Comparison of ENCODE assay signal across 7 cellular contexts in genomic region chr15:89086390-89086789, GRCh38. TPM values are rescaled to one million over a fixed set of nuclear protein-coding genes. Genes with fewer than 3 reads are reported as not detected.
A peak's percentile ranks its signal among the peaks of the same experiment; 100 is the strongest.
DNase-seq lines count a peak whose midpoint lies in the region; ATAC-seq, FAIRE-seq and TF ChIP-seq lines count a peak whose summit lies in the region.
"Not testable (repeated sequence)": the region's sequence is repeated elsewhere in the genome, so short reads cannot be mapped to it uniquely, and the experiment has no call there.

No MANE protein-coding gene starts in this region.

- H3K9ac ChIP-seq in SK-N-SH; K562 (ENCODE audit: insufficient read depth in 1 of 2, low read depth in 2 of 2, low read length in 2 of 2); rectal smooth muscle tissue (ENCODE audit: low read length): not testable (repeated sequence)

- not testable (repeated sequence) for BruUV-seq in K562 (replicated peaks; lab: Mats Ljungman, UMichigan)

- H3K79me2 ChIP-seq in ACC112 (ENCODE audit: control insufficient read depth, insufficient read depth, low read length, unreplicated experiment) (peaks cover 24% of the 10 kb centered on the region), SK-N-SH (ENCODE audit: insufficient read depth) (peaks cover 24% of the 10 kb centered on the region), K562 (ENCODE audit: control insufficient read depth, insufficient read depth, low read length) (peaks cover 37% of the 10 kb centered on the region)

- POLR2A ChIA-PET in SK-N-SH (lab: Yijun Ruan, JAX) = not testable (repeated sequence)
- POLR2A ChIA-PET in K562 (lab: Yijun Ruan, JAX) = interaction anchor here (1.1 to 5.9 kb wide), 3 partner anchors 11 to 82 kb away, joined by 3 to 62 read pairs (median 5); no protein-coding TSS in a partner anchor

- TF ChIP-seq CTCF in SK-N-SH (IDR thresholded peaks at IDR 0.05); K562 (IDR thresholded peaks at IDR 0.05 in 2 of 3, conservative IDR thresholded peaks at IDR 0.05 in 1 of 3; ENCODE audit: insufficient read depth in 2 of 3, low read depth in 1 of 3, low read length in 3 of 3); heart left ventricle (IDR thresholded peaks at IDR 0.05); thoracic aorta (IDR thresholded peaks at IDR 0.05): not testable (repeated sequence)

- not testable (repeated sequence) for DNase-seq in SK-N-SH; K562 (ENCODE audit: extremely low read depth in 1 of 4, low spot score in 3 of 4); heart left ventricle; thoracic aorta (ENCODE audit: low spot score)

- H3K9me3 ChIP-seq in SK-N-SH; K562 (replicated peaks; ENCODE audit: control insufficient read depth, insufficient read depth, low read depth, low read length); heart left ventricle; muscle layer of duodenum (ENCODE audit: control insufficient read depth in 1 of 2, low read length in 2 of 2); thoracic aorta: not testable (repeated sequence)

- H3K9me1 ChIP-seq in K562 (ENCODE audit: control insufficient read depth, insufficient read depth, low read length) = not testable (repeated sequence)

- H3K27ac ChIP-seq in ACC112 (ENCODE audit: low read depth, low read length) = peak overlapping the region; percentile 96; the same call in 1 of the 2 replicates
- H3K27ac ChIP-seq in SK-N-SH (ENCODE audit: low read depth in 2 of 2, low read length in 1 of 2) = peak overlapping the region; percentile 97 to 98; a peak in 3 of 4 replicates
- H3K27ac ChIP-seq in K562 (ENCODE audit: extremely low read depth, low read depth, low read length) = not testable (repeated sequence)
- peak overlapping the region in 8 of 12 donors; percentile 90 to 98 (median 94) for H3K27ac ChIP-seq in heart left ventricle
- H3K27ac ChIP-seq in muscle layer of duodenum (ENCODE audit: low read length) = peak overlapping the region; percentile 89
- H3K27ac ChIP-seq in rectal smooth muscle tissue (ENCODE audit: low read depth, low read length) = peak overlapping the region; percentile 94
- peak overlapping the region; percentile 96 to 100 for H3K27ac ChIP-seq in thoracic aorta

- CTCF ChIA-PET in SK-N-SH (lab: Yijun Ruan, JAX) (interaction anchor here (0.5 to 3.2 kb wide), 5 partner anchors 9 to 121 kb away, joined by 3 to 22 read pairs (median 3); no protein-coding TSS in a partner anchor), K562 (lab: Yijun Ruan, JAX; ENCODE audit: low intra/inter-chr PET ratio) (interaction anchor here (0.6 kb wide), 1 partner anchor 262 kb away, joined by 3 read pairs; no protein-coding TSS in a partner anchor)

- not testable (repeated sequence) for FAIRE-seq in K562 (lab: Jason Lieb, UNC)

- WGBS in SK-N-SH (ENCODE audit: low lambda C conversion rate) = 98% methylated on average over 5 of the region's 5 CpGs
- 96% methylated on average over 5 of the region's 5 CpGs for WGBS in K562 (ENCODE audit: insufficient coverage, low coverage, missing lambda C conversion rate)
- 94 to 99% (median 98%) methylated on average over 5 of the region's 5 CpGs for WGBS in heart left ventricle, 4 donors

- TF ChIP-seq EP300 in SK-N-SH (IDR thresholded peaks at IDR 0.05; ENCODE audit: borderline replicate concordance in 1 of 2, low read depth in 1 of 2, low read length in 1 of 2); K562 (IDR thresholded peaks at IDR 0.05; ENCODE audit: low read length): not testable (repeated sequence)

- H4K20me1 ChIP-seq in SK-N-SH (ENCODE audit: insufficient read depth); K562 (replicated peaks; ENCODE audit: control insufficient read depth, insufficient read depth, low read length): not testable (repeated sequence)

- in situ Hi-C loops in K562 (cut with MboI) = not testable (repeated sequence)

- not testable (repeated sequence) for H3K36me3 ChIP-seq in ACC112 (ENCODE audit: insufficient read depth, low read length); SK-N-SH (replicated peaks in 1 of 2; ENCODE audit: control insufficient read depth in 1 of 2, insufficient read depth in 2 of 2, low read length in 1 of 2); K562 (ENCODE audit: control insufficient read depth, insufficient read depth, low read length); heart left ventricle; muscle layer of duodenum (ENCODE audit: control insufficient read depth in 1 of 2, insufficient read depth in 2 of 2, low read length in 2 of 2); rectal smooth muscle tissue (ENCODE audit: control insufficient read depth, insufficient read depth, low read length); thoracic aorta

- not testable (repeated sequence) for H3K27me3 ChIP-seq in ACC112 (ENCODE audit: insufficient read depth, low read length); SK-N-SH (ENCODE audit: insufficient read depth); K562 (ENCODE audit: control insufficient read depth in 2 of 2, insufficient read depth in 2 of 2, low read length in 2 of 2); heart left ventricle; muscle layer of duodenum (ENCODE audit: low read depth, low read length); rectal smooth muscle tissue (ENCODE audit: control insufficient read depth, insufficient read depth, low read length); thoracic aorta (replicated peaks; ENCODE audit: insufficient read depth)

- not testable (repeated sequence) for H3K4me3 ChIP-seq in ACC112 (ENCODE audit: low read depth, low read length); SK-N-SH (ENCODE audit: low read depth in 2 of 2, low read length in 1 of 2); K562; heart left ventricle; muscle layer of duodenum (ENCODE audit: low read depth in 1 of 2, low read length in 2 of 2); rectal smooth muscle tissue (ENCODE audit: low read length); thoracic aorta

- TF ChIP-seq POLR2A in K562 (conservative IDR thresholded peaks at IDR 0.05); heart left ventricle (IDR thresholded peaks at IDR 0.05): not testable (repeated sequence)

- not testable (repeated sequence) for TF ChIP-seq RAD21 in SK-N-SH (IDR thresholded peaks at IDR 0.05; ENCODE audit: low read length); K562 (CRISPR knock-in tag; conservative IDR thresholded peaks at IDR 0.05 in 1 of 2, IDR thresholded peaks at IDR 0.05 in 1 of 2)

- H3K4me2 ChIP-seq in SK-N-SH; K562 (ENCODE audit: insufficient read depth, low read length): not testable (repeated sequence)

- H2AFZ ChIP-seq in ACC112 (ENCODE audit: low read length, unreplicated experiment); SK-N-SH (ENCODE audit: low read depth); K562 (ENCODE audit: low read depth, low read length): not testable (repeated sequence)

- not testable (repeated sequence) for H3K9me2 ChIP-seq in SK-N-SH

- intact Hi-C loops in K562 (cut with micrococcal nuclease) = not testable (repeated sequence)
- intact Hi-C loops in heart left ventricle (cut with DNase I) = loop anchor here in 5 of 10 donors (5.0 to 10.0 kb wide), 4 partner anchors 41 to 88 kb away; no protein-coding TSS in a partner anchor

- H3K4me1 ChIP-seq in ACC112 (ENCODE audit: control insufficient read depth, insufficient read depth, low read length, unreplicated experiment) = peaks cover 45% of the 10 kb centered on the region
- H3K4me1 ChIP-seq in SK-N-SH (ENCODE audit: control insufficient read depth in 1 of 2, insufficient read depth in 2 of 2, low read depth in 1 of 2, low read length in 1 of 2) = peaks cover 16 to 56% of the 10 kb centered on the region in 2 experiments
- peaks cover 20 to 28% of the 10 kb centered on the region in 2 experiments for H3K4me1 ChIP-seq in K562 (replicated peaks in 1 of 2; ENCODE audit: control insufficient read depth in 2 of 2, insufficient read depth in 2 of 2, low read length in 2 of 2)
- peaks cover 0 to 44% (median 33%) of the 10 kb centered on the region in 12 donors for H3K4me1 ChIP-seq in heart left ventricle
- peaks cover 13 to 19% of the 10 kb centered on the region in 2 donors for H3K4me1 ChIP-seq in muscle layer of duodenum (ENCODE audit: control insufficient read depth in 1 of 2, insufficient read depth in 2 of 2, low read length in 2 of 2)
- peaks cover 36% of the 10 kb centered on the region for H3K4me1 ChIP-seq in rectal smooth muscle tissue (ENCODE audit: control insufficient read depth, insufficient read depth, low read length)
- peaks cover 16 to 32% of the 10 kb centered on the region in 2 donors for H3K4me1 ChIP-seq in thoracic aorta (ENCODE audit: control insufficient read depth in 1 of 2, low read depth in 2 of 2)

- H3F3A ChIP-seq in SK-N-SH (replicated peaks; ENCODE audit: insufficient read depth) = peaks cover 21% of the 10 kb centered on the region

- ATAC-seq in K562; heart left ventricle; thoracic aorta (ENCODE audit: insufficient number of reproducible peaks, low FRiP score, low read depth): not testable (repeated sequence)

RNA-seq across cellular contexts. Expression of gene ABHD2, which starts 1.9 kb away (rescaled TPM):
- 19.2 and 25.7 TPM in 2 replicates for polyA plus RNA-seq in SK-N-SH (2012; rRNA removed)
- 12.3 and 17.4 TPM in 2 replicates for polyA plus RNA-seq in SK-N-SH (2012; cell fraction: cytosol; rRNA removed)
- 15.6 and 19.9 TPM in 2 replicates for polyA plus RNA-seq in SK-N-SH (2012; cell fraction: nucleus; rRNA removed)
- total RNA-seq in K562 (2011; cell fraction: chromatin; rRNA removed; ENCODE audit: low replicate concordance) = 132 and 172 TPM in 2 replicates
- 83.2 and 102 TPM in 2 replicates for total RNA-seq in K562 (2011; cell fraction: nucleolus; rRNA removed)
- total RNA-seq in K562 (2011; cell fraction: nucleoplasm; rRNA removed) = 106 and 122 TPM in 2 replicates
- total RNA-seq in K562 (2014; rRNA removed) = 33.0 and 57.6 TPM in 2 replicates
- 41.4 and 47.5 TPM in 2 replicates for total RNA-seq in K562 (2014; rRNA removed; fragmentation: Illumina TruSeq; extraction: Trizol)
- 48.9 and 49.2 TPM in 2 replicates for total RNA-seq in K562 (2015; rRNA removed; fragmentation: Illumina TruSeq; extraction: Trizol)
- 80.9 and 99.8 TPM in 2 replicates for total RNA-seq in K562 (2021)
- 54.0 and 74.7 TPM in 2 replicates for polyA plus RNA-seq in K562 (2011; rRNA removed)
- 51.7 and 55.3 TPM in 2 replicates for polyA plus RNA-seq in K562 (2011; cell fraction: cytosol; rRNA removed)
- 45.7 and 51.1 TPM in 2 replicates for polyA plus RNA-seq in K562 (2011; cell fraction: nucleus; rRNA removed)
- polyA plus RNA-seq in K562 (2012) = 31.8 and 34.6 TPM in 2 replicates
- polyA plus RNA-seq in K562 (2014; fragmentation: Illumina TruSeq; extraction: Trizol) = 76.3 and 78.6 TPM in 2 replicates
- polyA plus RNA-seq in K562 (2014; fragmentation: Nextera tagmentation; extraction: Ambion mirVana) = 10 to 100 TPM; 16.9 to 18.1 TPM
- polyA plus RNA-seq in K562 (2014; rRNA removed) = 30.4 and 34.5 TPM in 2 replicates
- polyA minus RNA-seq in K562 (2011; rRNA and poly(A)+ RNA removed) = 150 and 180 TPM in 2 replicates
- 54.4 and 55.4 TPM in 2 replicates for polyA minus RNA-seq in K562 (2011; cell fraction: cytosol; rRNA and poly(A)+ RNA removed)
- polyA minus RNA-seq in K562 (2011; cell fraction: nucleus; rRNA and poly(A)+ RNA removed) = 26.9 and 57.4 TPM in 2 replicates
- 100 to 1,000 TPM in 6 of 9 donors, 10 to 100 TPM in 3; 53.4 to 243 (median 128) TPM for total RNA-seq in heart left ventricle
- 100 to 1,000 TPM in 1 of 2 donors, 1 to 10 TPM in 1; 8.6 to 112 TPM for polyA plus RNA-seq in heart left ventricle
- 100 to 1,000 TPM; 177 to 283 TPM for total RNA-seq in thoracic aorta
